9 cellular contexts compared by ENCODE assay signal in the genomic region with DNA sequence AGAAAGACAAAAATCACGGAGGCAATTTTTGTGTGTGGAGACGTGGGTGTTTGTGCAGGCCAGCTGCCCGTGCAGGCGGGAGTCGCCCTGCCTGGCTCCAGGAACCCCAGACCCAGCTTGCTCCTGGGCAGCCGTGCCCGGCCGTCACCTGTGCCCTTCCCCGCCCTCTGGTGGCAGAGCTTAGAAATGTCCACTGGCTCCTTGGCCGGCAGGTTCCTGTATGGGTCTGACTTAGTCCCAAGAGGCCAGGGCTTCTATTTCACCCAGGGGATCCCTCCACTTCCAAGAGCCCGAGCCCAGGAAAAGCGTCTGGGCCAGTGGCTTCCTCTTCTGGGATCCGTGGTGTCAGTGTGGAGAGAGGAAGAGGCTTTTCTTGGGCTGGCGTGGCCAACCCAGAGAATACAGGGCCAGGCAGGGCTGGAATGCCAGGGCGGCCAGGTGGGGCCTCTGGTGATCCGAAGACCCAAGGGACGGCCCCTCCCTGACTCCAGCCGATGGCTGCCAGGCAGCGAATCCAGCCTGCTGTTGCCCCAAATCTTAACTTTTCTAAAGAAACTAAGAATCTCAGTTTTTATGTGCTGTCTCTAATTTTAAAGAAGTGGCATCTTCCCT.
DNase-seq lines count a peak whose midpoint lies in the region; ATAC-seq and TF ChIP-seq lines count a peak whose summit lies in the region.
"Had no signal": no experiment of that assay in that cellular context is flagged by ENCODE, and none has a peak within 500 bp of the region (broad histone marks: within the 10 kb centered on the region; RNA-seq: fewer than 3 reads in every experiment).

No MANE protein-coding gene starts in this region.

- no peak overlapping the region for H3K27ac ChIP-seq in Panc1 (ENCODE audit: low read length)
- H3K27ac ChIP-seq in heart left ventricle, result peak overlapping the region in 2 of 12 donors; percentile 29

- BruUV-seq in Panc1 (replicated peaks; lab: Mats Ljungman, UMichigan), result no TSS peak

- in situ Hi-C loops in Panc1 (cut with HindIII; ENCODE audit: low pct_unique_long_range_greater_than_20kb, low sequenced_read_pairs), result no loop called here

- H3K9me3 Mint-ChIP-seq in activated CD4-positive, alpha-beta T cell treated with anti-CD3 and anti-CD28 coated beads, Interleukin-2, amount 10 ng/mL, durations not matched to agents 24 days and 14 days, result no peaks in the 10 kb centered on the region

- H3K4me3 ChIP-seq in Panc1 (ENCODE audit: low read depth in 2 of 2, low read length in 2 of 2) (no peak overlapping the region), heart left ventricle (no peak overlapping the region)

- DNase-seq in activated CD4-positive, alpha-beta T cell treated with anti-CD3 and anti-CD28 coated beads, Interleukin-2, amount 10 ng/mL, durations not matched to agents 24 days and 14 days, result peak; percentile 69
- no peak for DNase-seq in activated CD4-positive, alpha-beta T cell treated with anti-CD3 and anti-CD28 coated beads, Interleukin-2, amount 50 U/mL, for 1 hour
- DNase-seq in Panc1 (ENCODE audit: low read depth, low spot score) (peak; percentile 10), heart left ventricle (peak in 3 of 5 donors; percentile 12 to 40 (median 34))
- peak; percentile 17 to 39 for DNase-seq in stimulated activated CD4-positive, alpha-beta T cell treated with anti-CD3 and anti-CD28 coated beads, Interleukin-2, amount 100 ng/mL, for 24 hours

- H3K4me3 Mint-ChIP-seq in activated CD4-positive, alpha-beta T cell treated with anti-CD3 and anti-CD28 coated beads, Interleukin-2, amount 10 ng/mL, durations not matched to agents 24 days and 14 days, result no peak overlapping the region
- H3K4me3 Mint-ChIP-seq: activated naive CD8-positive, alpha-beta T cell had no signal

- POLR2A ChIA-PET in Panc1 (lab: Charles Lee), result no interaction called here

- TF ChIP-seq CTCF in Panc1 (IDR thresholded peaks at IDR 0.05) (peak; percentile 90), heart left ventricle (IDR thresholded peaks at IDR 0.05) (peak; percentile 35 to 68 (median 50))

- 20 to 27% (median 24%) methylated on average over 16 to 19 of the region's 19 CpGs for WGBS in heart left ventricle, 4 donors

- no peaks in the 10 kb centered on the region for H3K9me3 ChIP-seq in Panc1 (ENCODE audit: control insufficient read depth, insufficient read depth, low read depth, low read length)
- H3K9me3 ChIP-seq in heart left ventricle, result no peaks in the 10 kb centered on the region

- intact Hi-C loops in activated CD4-positive, alpha-beta T cell treated with anti-CD3 and anti-CD28 coated beads, Interleukin-2, amount 10 ng/mL, durations not matched to agents 24 days and 14 days (cut with micrococcal nuclease), result no loop called here
- intact Hi-C loops in Panc1 (cut with micrococcal nuclease; ENCODE audit: unreplicated experiment) (loop anchor here (2.0 kb wide), 1 partner anchor 129 kb away; no protein-coding TSS in a partner anchor), heart left ventricle (cut with DNase I) (loop anchor here in 7 of 10 donors (2.0 to 10.0 kb wide), 4 partner anchors 113 to 1523 kb away; a partner anchor contains a TSS)

- no peaks in the 10 kb centered on the region for H3K4me1 Mint-ChIP-seq in activated CD4-positive, alpha-beta T cell treated with anti-CD3 and anti-CD28 coated beads, Interleukin-2, amount 10 ng/mL, durations not matched to agents 24 days and 14 days

- no peak for TF ChIP-seq POLR2A in heart left ventricle (IDR thresholded peaks at IDR 0.05)

- H3K27me3 Mint-ChIP-seq in activated CD4-positive, alpha-beta T cell treated with anti-CD3 and anti-CD28 coated beads, Interleukin-2, amount 10 ng/mL, durations not matched to agents 24 days and 14 days, result no peaks in the 10 kb centered on the region

- H3K27ac Mint-ChIP-seq in activated CD4-positive, alpha-beta T cell treated with anti-CD3 and anti-CD28 coated beads, Interleukin-2, amount 10 ng/mL, durations not matched to agents 24 days and 14 days, result no peak overlapping the region
- H3K27ac Mint-ChIP-seq: activated naive CD8-positive, alpha-beta T cell had no signal

- ATAC-seq in HG02798 (IDR thresholded peaks at IDR 0.05; ENCODE audit: poor library complexity, unreplicated experiment), result peak; percentile 81
- ATAC-seq in Panc1, result peak; percentile 87
- peak in 3 of 4 donors; percentile 50 to 81 (median 50) for ATAC-seq in heart left ventricle
- ATAC-seq in GM19463 (IDR thresholded peaks at IDR 0.05; ENCODE audit: unreplicated experiment), result no peak
- no peak for ATAC-seq in HG03457 (IDR thresholded peaks at IDR 0.05; ENCODE audit: unreplicated experiment)

- H3K27me3 ChIP-seq in Panc1 (ENCODE audit: control insufficient read depth, insufficient read depth, low read length) (no peaks in the 10 kb centered on the region; the same call in 1 of the 2 replicates), heart left ventricle (peaks cover 0 to 56% (median 2%) of the 10 kb centered on the region in 9 donors)

- CTCF ChIA-PET in Panc1 (lab: Charles Lee), result interaction anchor here (0.6 to 1.7 kb wide), 2 partner anchors 129 to 434 kb away, joined by 4 to 16 read pairs; no protein-coding TSS in a partner anchor

- H3K36me3 Mint-ChIP-seq in activated CD4-positive, alpha-beta T cell treated with anti-CD3 and anti-CD28 coated beads, Interleukin-2, amount 10 ng/mL, durations not matched to agents 24 days and 14 days (ENCODE audit: low read depth), result no peaks in the 10 kb centered on the region
- H3K36me3 Mint-ChIP-seq: activated naive CD8-positive, alpha-beta T cell had no signal

- H3K4me1 ChIP-seq in Panc1 (ENCODE audit: control insufficient read depth, insufficient read depth, low read length) (no peaks in the 10 kb centered on the region), heart left ventricle (peaks cover 0 to 12% (median 0%) of the 10 kb centered on the region in 12 donors)

- no peaks in the 10 kb centered on the region for H3K36me3 ChIP-seq in Panc1 (ENCODE audit: control insufficient read depth, insufficient read depth, low read length)
- H3K36me3 ChIP-seq in heart left ventricle, result no peaks in the 10 kb centered on the region

Comparison
In these comparisons a context has a peak if more than half of its experiments do, and no peak if none do; other contexts are left out.
1. ATAC-seq: peak in HG02798 (single experiment), Panc1 (single experiment) and heart left ventricle (3 of 4); none in GM19463 (single experiment) and HG03457 (single experiment).